In genomic region chrX:130287071-130287770, GRCh38 we compare ENCODE assay signal across 22 cellular contexts.
"Had no signal": no experiment of that assay in that cellular context is flagged by ENCODE, and none has a peak within 500 bp of the region (broad histone marks: within the 10 kb centered on the region; RNA-seq: fewer than 3 reads in every experiment).

No MANE protein-coding gene starts in this region.

- H3K27ac ChIP-seq: adrenal gland, sigmoid colon, thoracic aorta, upper lobe of left lung had no signal

- H3K9me3 ChIP-seq: adrenal gland, sigmoid colon, thoracic aorta, upper lobe of left lung had no signal

- ATAC-seq: activated T-cell treated with anti-CD3 and anti-CD28 coated beads, Interleukin-2, amount 50 U/mL, for 4 hours; effector memory CD8-positive, alpha-beta T cell; esophagus mucosa; naive thymus-derived CD4-positive, alpha-beta T cell had no signal

- FAIRE-seq: astrocyte, endothelial cell of umbilical vein had no signal

- H3K27me3 ChIP-seq: sigmoid colon, upper lobe of left lung had no signal

- H3K36me3 ChIP-seq: adrenal gland, sigmoid colon, thoracic aorta, upper lobe of left lung had no signal

- H3K4me3 ChIP-seq: adrenal gland, sigmoid colon, thoracic aorta, upper lobe of left lung had no signal

- H3K4me1 ChIP-seq: adrenal gland, sigmoid colon, upper lobe of left lung had no signal

- DNase-seq: activated B cell treated with CpG ODN at 0.5 μM for 24 hours; activated CD4-positive, alpha-beta T cell treated with anti-CD3 and anti-CD28 coated beads for 4 hours; activated CD4-positive, alpha-beta T cell treated with anti-CD3 and anti-CD28 coated beads, Interleukin-2, amount 50 U/mL, for 48 hours; activated CD8-positive, alpha-beta memory T cell treated with anti-CD3 and anti-CD28 coated beads, Interleukin-2, amount 50 U/mL, for 48 hours; activated naive CD4-positive, alpha-beta T cell; activated T-cell treated with anti-CD3 and anti-CD28 coated beads, Interleukin-2, amount 50 U/mL, for 4 hours; adrenal gland; central memory CD4-positive, alpha-beta T cell; effector memory CD8-positive, alpha-beta T cell; foreskin melanocyte; mesendoderm; naive thymus-derived CD4-positive, alpha-beta T cell; posterior cingulate gyrus; sigmoid colon; stimulated activated CD4-positive, alpha-beta T cell treated with anti-CD3 and anti-CD28 coated beads, Interleukin-2, amount 100 ng/mL, for 48 hours; stimulated activated naive CD4-positive, alpha-beta T cell treated with Interleukin-2 at 50 U/mL for 16 hours; T1000; upper lobe of left lung had no signal
